11 cellular contexts compared by ENCODE assay signal in genomic region chr1:161215079-161215478, GRCh38. TPM values are rescaled to one million over a fixed set of nuclear protein-coding genes. Genes with fewer than 3 reads are reported as not detected.
DNase-seq lines count a peak whose midpoint lies in the region; ATAC-seq, FAIRE-seq and TF ChIP-seq lines count a peak whose summit lies in the region.
"Had no signal": no experiment of that assay in that cellular context is flagged by ENCODE, and none has a peak within 500 bp of the region (broad histone marks: within the 10 kb centered on the region; RNA-seq: fewer than 3 reads in every experiment).

Gene FCER1G, plus strand, starts transcription at chr1:161215295. Its CDS starts 27 bp downstream, at chr1:161215322.

- H3K27ac ChIP-seq in GM12878 (ENCODE audit: control insufficient read depth, insufficient read depth) = no peak within 1 kb of the TSS
- H3K27ac ChIP-seq in tibial artery = peak within 1 kb of the TSS; percentile 22 to 42
- H3K27ac ChIP-seq in brain microvascular endothelial cell = no peak within 1 kb of the TSS
- H3K27ac ChIP-seq: SJSA1 had no signal

- ATAC-seq in GM12878 = no peak

- no peak within 1 kb of the TSS for H2AFZ ChIP-seq in GM12878 (ENCODE audit: control insufficient read depth, low read depth, low read length)

- H3K36me3 ChIP-seq in GM12878 (ENCODE audit: control insufficient read depth in 2 of 2, insufficient read depth in 2 of 2, low read length in 1 of 2) (peaks cover 8 to 28% of the 10 kb centered on the region in 2 experiments), tibial artery (peaks cover 45 to 52% (median 48%) of the 10 kb centered on the region in 3 donors), BE2C (peaks cover 42% of the 10 kb centered on the region), brain microvascular endothelial cell (replicated peaks) (peaks cover 53% of the 10 kb centered on the region)

- no peak for FAIRE-seq in GM12878 (lab: Jason Lieb, UNC)

- 0 out of 2 replicates have a peak, but pooled peaks have one; percentile 20 for TF ChIP-seq POLR2A in GM12878 (IDR thresholded peaks at IDR 0.05; ENCODE audit: low read depth, low read length)

- SMC1A ChIA-PET in GM12878 (lab: Charles Lee; ENCODE audit: uncharacterized antibody, unreplicated experiment) = interaction anchor here (0.9 to 3.1 kb wide), 4 partner anchors 9 to 168 kb away, joined by 3 to 33 read pairs (median 12); partner anchors contain the start of genes APOA2 and TOMM40L

- DNase-seq in activated CD4-positive, alpha-beta T cell treated with anti-CD3 and anti-CD28 coated beads, Interleukin-2, amount 10 ng/mL, durations not matched to agents 24 days and 14 days = no peak
- no peak for DNase-seq in activated CD4-positive, alpha-beta T cell treated with anti-CD3 and anti-CD28 coated beads, Interleukin-2, amount 50 U/mL, for 1 hour
- DNase-seq in GM12878 (ENCODE audit: low read depth, low spot score) (no peak), medulla oblongata (ENCODE audit: extremely low spot score) (peak; percentile 65), tibial artery (peak; percentile 70 to 79), cerebellar nuclear complex (lab: John Stamatoyannopoulos, UW) (no peak), BE2C (no peak), brain microvascular endothelial cell (no peak)
- DNase-seq: ACHN had no signal

- TF ChIP-seq CTCF in GM12878 (IDR thresholded peaks at IDR 0.05 in 2 of 3, conservative IDR thresholded peaks at IDR 0.05 in 1 of 3; ENCODE audit: control insufficient read depth in 2 of 3, extremely low read depth in 1 of 3, insufficient read depth in 1 of 3, low read depth in 3 of 3, low read length in 3 of 3) (no peak), tibial artery (IDR thresholded peaks at IDR 0.05) (no peak), BE2C (IDR thresholded peaks at IDR 0.05; ENCODE audit: low read depth, low read length) (no peak), brain microvascular endothelial cell (IDR thresholded peaks at IDR 0.05; ENCODE audit: low read depth, low read length, missing control alignments) (no peak)

- no peak within 1 kb of the TSS for H3K4me2 ChIP-seq in GM12878 (ENCODE audit: control insufficient read depth, insufficient read depth)

- peak within 1 kb of the TSS; percentile 31 for H3K27ac Mint-ChIP-seq in activated CD4-positive, alpha-beta T cell treated with anti-CD3 and anti-CD28 coated beads, Interleukin-2, amount 10 ng/mL, durations not matched to agents 24 days and 14 days

- no peaks in the 10 kb centered on the region for H4K20me1 ChIP-seq in GM12878 (ENCODE audit: control insufficient read depth, insufficient read depth)

- H3K4me3 ChIP-seq in GM12878 (no peak within 1 kb of the TSS), tibial artery (peak within 1 kb of the TSS; percentile 34 to 38), BE2C (ENCODE audit: low read depth, low read length) (no peak within 1 kb of the TSS), brain microvascular endothelial cell (ENCODE audit: low read depth, low read length) (no peak within 1 kb of the TSS)
- H3K4me3 ChIP-seq: SJSA1 had no signal

- in situ Hi-C loops in GM12878 (cut with MboI) = no loop called here
- in situ Hi-C loops in brain microvascular endothelial cell (cut with HindIII; ENCODE audit: low pct_ligation_motif_present, low sequenced_read_pairs) = loop anchor here (25.0 kb wide), 1 partner anchor 172 kb away; no protein-coding TSS in a partner anchor

- CTCF ChIA-PET in GM12878 (lab: Yijun Ruan, JAX) = interaction anchor here (0.7 to 17.1 kb wide), 5 partner anchors 8 to 152 kb away, joined by 4 to 385 read pairs (median 16); partner anchors contain the start of genes CFAP126, NDUFS2 and TOMM40L

- H3K9me3 ChIP-seq in GM12878 (replicated peaks; ENCODE audit: control insufficient read depth, insufficient read depth, low read length) = no peaks in the 10 kb centered on the region
- H3K9me3 ChIP-seq in tibial artery = no peaks in the 10 kb centered on the region
- H3K9me3 ChIP-seq in BE2C = no peaks in the 10 kb centered on the region
- H3K9me3 ChIP-seq: SJSA1 had no signal

- H3K9ac ChIP-seq in GM12878 (ENCODE audit: control insufficient read depth, insufficient read depth, low read length) = no peak within 1 kb of the TSS

- no peaks in the 10 kb centered on the region for H3K27me3 Mint-ChIP-seq in activated CD4-positive, alpha-beta T cell treated with anti-CD3 and anti-CD28 coated beads, Interleukin-2, amount 10 ng/mL, durations not matched to agents 24 days and 14 days

- no TSS peak for BruUV-seq in GM12878 (replicated peaks; lab: Mats Ljungman, UMichigan)

- H3K27me3 ChIP-seq in GM12878 (replicated peaks in 1 of 2; ENCODE audit: control insufficient read depth in 2 of 2, insufficient read depth in 2 of 2, low read length in 1 of 2) = no peaks in the 10 kb centered on the region
- no peaks in the 10 kb centered on the region for H3K27me3 ChIP-seq in tibial artery
- H3K27me3 ChIP-seq in BE2C = no peaks in the 10 kb centered on the region
- no peaks in the 10 kb centered on the region for H3K27me3 ChIP-seq in brain microvascular endothelial cell (replicated peaks)
- H3K27me3 ChIP-seq: SJSA1 had no signal

- no peak for TF ChIP-seq EP300 in GM12878 (IDR thresholded peaks at IDR 0.05; ENCODE audit: borderline replicate concordance in 1 of 2, control insufficient read depth in 1 of 2, low read depth in 2 of 2, low read length in 2 of 2)

- RAD21 ChIA-PET in GM12878 (lab: Charles Lee; ENCODE audit: unreplicated experiment) = interaction anchor here (0.7 to 3.1 kb wide), 2 partner anchors 10 to 13 kb away, joined by 3 to 18 read pairs; partner anchors contain the start of genes NDUFS2 and TOMM40L

- H3K4me1 ChIP-seq in GM12878 (ENCODE audit: control insufficient read depth, insufficient read depth, low read length) (peaks cover 21% of the 10 kb centered on the region), tibial artery (no peaks in the 10 kb centered on the region), BE2C (no peaks in the 10 kb centered on the region)
- H3K4me1 ChIP-seq: SJSA1 had no signal

- no peaks in the 10 kb centered on the region for H3K9me3 Mint-ChIP-seq in activated CD4-positive, alpha-beta T cell treated with anti-CD3 and anti-CD28 coated beads, Interleukin-2, amount 10 ng/mL, durations not matched to agents 24 days and 14 days

- WGBS in GM12878 (ENCODE audit: insufficient coverage, insufficient replicate concordance, low lambda C conversion rate, missing lambda C conversion rate) = 88% methylated on average over 10 of the region's 10 CpGs

- TF ChIP-seq RAD21 in GM12878 (IDR thresholded peaks at IDR 0.05; ENCODE audit: insufficient read depth, low read depth, low read length) = no peak

- POLR2A ChIA-PET in GM12878 (lab: Charles Lee) = interaction anchor here (5.7 kb wide), 1 partner anchor 12 kb away, joined by 24 read pairs; the partner anchor contains the start of gene NDUFS2

- no peaks in the 10 kb centered on the region for H3K79me2 ChIP-seq in GM12878 (ENCODE audit: control insufficient read depth, insufficient read depth, low read length)

- H3K36me3 Mint-ChIP-seq in activated CD4-positive, alpha-beta T cell treated with anti-CD3 and anti-CD28 coated beads, Interleukin-2, amount 10 ng/mL, durations not matched to agents 24 days and 14 days (ENCODE audit: low read depth) = peaks cover 42% of the 10 kb centered on the region

- intact Hi-C loops in activated CD4-positive, alpha-beta T cell treated with anti-CD3 and anti-CD28 coated beads, Interleukin-2, amount 10 ng/mL, durations not matched to agents 24 days and 14 days (cut with micrococcal nuclease) = no loop called here
- intact Hi-C loops in GM12878 (cut with micrococcal nuclease; ENCODE audit: unreplicated experiment) (no loop called here), tibial artery (cut with DNase I; ENCODE audit: low total_unique reads) (no loop called here)

- H3K4me3 Mint-ChIP-seq in activated CD4-positive, alpha-beta T cell treated with anti-CD3 and anti-CD28 coated beads, Interleukin-2, amount 10 ng/mL, durations not matched to agents 24 days and 14 days = peak within 1 kb of the TSS; percentile 44

- peaks cover 38% of the 10 kb centered on the region for H3K4me1 Mint-ChIP-seq in activated CD4-positive, alpha-beta T cell treated with anti-CD3 and anti-CD28 coated beads, Interleukin-2, amount 10 ng/mL, durations not matched to agents 24 days and 14 days

TF ChIP-seq in GM12878, 131 proteins besides CTCF, POLR2A, EP300 and RAD21 (continues in another document):
- no peak for TF ChIP-seq ELK1 (IDR thresholded peaks at IDR 0.05; ENCODE audit: low read depth, low read length)
- no peak for TF ChIP-seq PML (IDR thresholded peaks at IDR 0.05; ENCODE audit: low read length)
- TF ChIP-seq MXI1 (IDR thresholded peaks at IDR 0.05; ENCODE audit: low read depth, low read length) = no peak
- TF ChIP-seq NRF1 (conservative IDR thresholded peaks at IDR 0.05; ENCODE audit: low read depth, low read length) = no peak
- no peak for TF ChIP-seq GATAD2B (conservative IDR thresholded peaks at IDR 0.05; ENCODE audit: low read depth)

RNA-seq across cellular contexts. Expression of gene FCER1G, which starts in this region (rescaled TPM):
- 0.63 TPM in 1 of 2 replicates, not detected in the other for total RNA-seq in activated CD4-positive, alpha-beta T cell treated with anti-CD3 and anti-CD28 coated beads, Interleukin-2, amount 10 ng/mL, durations not matched to agents 24 days and 14 days
- total RNA-seq in GM12878 (2013; cell fraction: nucleolus; rRNA removed) = not detected in 2 replicates
- 0.45 TPM in 1 of 2 replicates, not detected in the other for total RNA-seq in GM12878 (2014; rRNA removed)
- total RNA-seq in GM12878 (2014; rRNA removed; fragmentation: Illumina TruSeq; extraction: Trizol) = 0.40 and 0.92 TPM in 2 replicates
- total RNA-seq in GM12878 (2021) = 0.56 and 1.2 TPM in 2 replicates
- polyA plus RNA-seq in GM12878 (2011; ENCODE audit: low read depth) = 3.2 TPM
- 1.1 and 1.4 TPM in 2 replicates for polyA plus RNA-seq in GM12878 (2011; rRNA removed)
- 1.1 and 1.2 TPM in 2 replicates for polyA plus RNA-seq in GM12878 (2011; cell fraction: cytosol; rRNA removed)
- polyA plus RNA-seq in GM12878 (2011; cell fraction: nucleus; rRNA removed) = 1.3 and 1.5 TPM in 2 replicates
- polyA plus RNA-seq in GM12878 (2012) = 2.5 and 2.9 TPM in 2 replicates
- polyA plus RNA-seq in GM12878 (2014; fragmentation: Illumina TruSeq; extraction: Trizol) = 1.5 and 1.6 TPM in 2 replicates
- 1 to 10 TPM; 1.1 to 1.3 TPM for polyA plus RNA-seq in GM12878 (2014; fragmentation: Nextera tagmentation; extraction: Ambion mirVana)
- polyA plus RNA-seq in GM12878 (2014; rRNA removed) = 0.88 and 1.9 TPM in 2 replicates
- polyA plus RNA-seq in GM12878 (2016; fragmentation: Nextera tagmentation; extraction: Ambion mirVana) = under 1 TPM; 0.48 to 0.71 TPM
- 0.66 and 0.93 TPM in 2 replicates for polyA minus RNA-seq in GM12878 (2011; rRNA and poly(A)+ RNA removed)
- not detected in 2 replicates for polyA minus RNA-seq in GM12878 (2011; cell fraction: cytosol; rRNA and poly(A)+ RNA removed)
- polyA minus RNA-seq in GM12878 (2011; cell fraction: nucleus; rRNA and poly(A)+ RNA removed) = not detected in 2 replicates
- not detected for polyA plus RNA-seq in BE2C (2012; ENCODE audit: insufficient read depth, insufficient read length, low read depth)
- total RNA-seq: glomerular endothelial cell had no signal

Comparison
In these comparisons a context has a peak if more than half of its experiments do, and no peak if none do; other contexts are left out.
1. DNase-seq: peak in medulla oblongata (single experiment) and tibial artery (2 of 2); none in activated CD4-positive, alpha-beta T cell treated with anti-CD3 and anti-CD28 coated beads, Interleukin-2, amount 10 ng/mL, durations not matched to agents 24 days and 14 days (single experiment), activated CD4-positive, alpha-beta T cell treated with anti-CD3 and anti-CD28 coated beads, Interleukin-2, amount 50 U/mL, for 1 hour (single experiment), GM12878 (single experiment), cerebellar nuclear complex (0 of 2), BE2C (single experiment) and brain microvascular endothelial cell (single experiment).
2. H3K27ac ChIP-seq: peak in tibial artery (2 of 2); none in GM12878 (single experiment) and brain microvascular endothelial cell (single experiment).
3. H3K4me3 ChIP-seq: peak in tibial artery (2 of 2); none in GM12878 (single experiment), BE2C (single experiment) and brain microvascular endothelial cell (single experiment).